ENCODE assay signal across 1 cellular context in genomic region chr3:184368804-184369183, GRCh38.
TF ChIP-seq lines count a peak whose summit lies in the region.

No MANE protein-coding gene starts in this region.

TF ChIP-seq in K562, 482 proteins besides CTCF, POLR2A, EP300 and RAD21:
- peak; percentile 48 for TF ChIP-seq POLR2B (IDR thresholded peaks at IDR 0.05; ENCODE audit: low read depth, partially characterized antibody)
- no peak for TF ChIP-seq MLLT1 (IDR thresholded peaks at IDR 0.05)
